Comparison of ENCODE assay signal across 14 cellular contexts in the genomic region with DNA sequence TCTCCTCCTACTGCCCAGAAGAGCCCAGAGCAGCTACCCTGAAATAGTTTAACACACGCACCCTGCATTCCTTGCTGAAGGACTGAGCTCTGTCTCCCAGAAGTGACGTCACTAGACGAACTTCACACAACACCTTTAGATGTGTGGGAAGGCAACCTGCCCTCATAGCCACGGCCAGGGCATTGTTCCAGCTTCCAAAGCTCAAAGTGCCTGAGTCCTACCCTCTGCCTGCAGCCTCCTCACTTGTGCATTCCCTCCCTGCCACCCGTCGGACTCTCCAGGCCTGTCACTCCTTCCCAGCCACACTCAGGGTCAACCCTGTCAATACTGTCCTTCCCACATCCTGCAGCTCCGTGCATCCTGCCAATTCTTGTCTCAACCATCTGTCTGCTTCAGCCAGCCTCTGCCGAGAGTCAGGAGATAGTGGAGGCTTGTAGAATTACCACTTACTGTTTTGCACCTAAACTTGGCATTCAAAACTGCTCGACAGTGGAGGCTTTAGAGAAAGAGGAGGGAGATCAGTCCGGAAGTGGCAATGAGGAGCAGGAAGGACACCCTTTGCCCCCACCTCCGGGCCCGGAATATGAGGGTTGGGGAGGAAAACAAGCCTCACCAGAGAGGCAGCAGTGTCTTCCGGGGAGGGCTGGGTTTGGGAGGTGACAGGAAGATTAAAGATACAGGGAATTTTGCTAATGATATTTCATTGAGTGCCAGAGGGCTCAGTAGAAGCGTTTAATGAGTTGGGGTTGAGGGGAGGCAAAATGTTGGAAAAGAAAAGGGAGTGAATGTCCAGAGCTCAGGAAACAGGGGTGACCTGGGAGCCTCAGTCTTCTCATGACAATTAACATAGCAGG.
A peak's percentile ranks its signal among the peaks of the same experiment; 100 is the strongest.
DNase-seq lines count a peak whose midpoint lies in the region; ATAC-seq and TF ChIP-seq lines count a peak whose summit lies in the region.
"Had no signal": no experiment of that assay in that cellular context is flagged by ENCODE, and none has a peak within 500 bp of the region (broad histone marks: within the 10 kb centered on the region; RNA-seq: fewer than 3 reads in every experiment).

No MANE protein-coding gene starts in this region.

- no peak for ATAC-seq in CD4-positive, alpha-beta T cell (ENCODE audit: poor library complexity)
- no peak for ATAC-seq in naive thymus-derived CD4-positive, alpha-beta T cell
- ATAC-seq in HG03432 (IDR thresholded peaks at IDR 0.05; ENCODE audit: unreplicated experiment): no peak
- no peak for ATAC-seq in HG03139 (IDR thresholded peaks at IDR 0.05; ENCODE audit: unreplicated experiment)

- DNase-seq in CD4-positive, alpha-beta T cell: no peak
- DNase-seq in NCI-H1694 treated with DMSO at 0.1 percent for 48 hours (lab: John Stamatoyannopoulos, UW) (peak; percentile 25), dermis blood vessel endothelial cell (peak; percentile 5), KBM-7 (no peak), UCSD-AML1 (lab: John Stamatoyannopoulos, UW; ENCODE audit: unreplicated experiment) (no peak)
- no peak for DNase-seq in naive thymus-derived CD4-positive, alpha-beta T cell
- DNase-seq: endodermal cell; HFFc6; NCI-H1930; stimulated activated CD4-positive, alpha-beta T cell treated with anti-CD3 and anti-CD28 coated beads, Interleukin-2, amount 100 ng/mL, for 48 hours had no signal

- no peaks in the 10 kb centered on the region for H3K9me3 ChIP-seq in CD4-positive, alpha-beta T cell (ENCODE audit: control insufficient read depth, low read length)
- H3K9me3 ChIP-seq in naive thymus-derived CD4-positive, alpha-beta T cell (ENCODE audit: control insufficient read depth in 2 of 3, low read length in 3 of 3): no peaks in the 10 kb centered on the region

- CTCF ChIA-PET in CD4-positive, alpha-beta T cell (lab: Charles Lee): no interaction called here
- CTCF ChIA-PET in naive thymus-derived CD4-positive, alpha-beta T cell (lab: Charles Lee): no interaction called here

- no peaks in the 10 kb centered on the region for H3K27me3 ChIP-seq in CD4-positive, alpha-beta T cell (ENCODE audit: control insufficient read depth, insufficient read depth, low read length)
- no peaks in the 10 kb centered on the region for H3K27me3 ChIP-seq in naive thymus-derived CD4-positive, alpha-beta T cell (ENCODE audit: control insufficient read depth in 2 of 2, insufficient read depth in 2 of 2, low read length in 2 of 2)

- H3K4me3 Mint-ChIP-seq in CD4-positive, alpha-beta T cell: no peak overlapping the region
- H3K4me3 Mint-ChIP-seq in naive thymus-derived CD4-positive, alpha-beta T cell: no peak overlapping the region
- H3K4me3 Mint-ChIP-seq: endodermal cell, HFFc6 had no signal

- H3K4me3 ChIP-seq in naive thymus-derived CD4-positive, alpha-beta T cell (ENCODE audit: low read length): no peak overlapping the region

- H3K27me3 Mint-ChIP-seq in CD4-positive, alpha-beta T cell: no peaks in the 10 kb centered on the region
- H3K27me3 Mint-ChIP-seq in naive thymus-derived CD4-positive, alpha-beta T cell: no peaks in the 10 kb centered on the region
- H3K27me3 Mint-ChIP-seq: progenitor cell of endocrine pancreas had no signal

- in situ Hi-C loops in KBM-7 (cut with MboI; ENCODE audit: low pct_unique_long_range_greater_than_20kb, low sequenced_read_pairs): no loop called here

- peaks cover 9 to 80% (median 22%) of the 10 kb centered on the region in 3 experiments for H3K36me3 ChIP-seq in naive thymus-derived CD4-positive, alpha-beta T cell (ENCODE audit: control insufficient read depth in 2 of 3, insufficient read depth in 3 of 3, low read length in 3 of 3)

- POLR2A ChIA-PET in CD4-positive, alpha-beta T cell (lab: Charles Lee): no interaction called here
- POLR2A ChIA-PET in naive thymus-derived CD4-positive, alpha-beta T cell (lab: Charles Lee): interaction anchor here (1.2 kb wide), 1 partner anchor 59 kb away, joined by 3 read pairs; no protein-coding TSS in a partner anchor

- H3K4me1 Mint-ChIP-seq in CD4-positive, alpha-beta T cell (ENCODE audit: low read depth): no peaks in the 10 kb centered on the region
- H3K4me1 Mint-ChIP-seq in naive thymus-derived CD4-positive, alpha-beta T cell: peaks cover 0 to 13% (median 5%) of the 10 kb centered on the region in 7 donors
- H3K4me1 Mint-ChIP-seq: endodermal cell had no signal

- H3K27ac ChIP-seq in CD4-positive, alpha-beta T cell (ENCODE audit: low read depth, low read length): no peak overlapping the region
- no peak overlapping the region for H3K27ac ChIP-seq in naive thymus-derived CD4-positive, alpha-beta T cell (ENCODE audit: low read depth, low read length)
- H3K27ac ChIP-seq: C4-2B had no signal

- H3K9me3 Mint-ChIP-seq in CD4-positive, alpha-beta T cell: no peaks in the 10 kb centered on the region
- H3K9me3 Mint-ChIP-seq in naive thymus-derived CD4-positive, alpha-beta T cell: peaks cover 0 to 4% (median 0%) of the 10 kb centered on the region in 11 donors

- peaks cover 94% of the 10 kb centered on the region for H3K36me3 Mint-ChIP-seq in CD4-positive, alpha-beta T cell (ENCODE audit: low read depth)
- peaks cover 26 to 71% (median 50%) of the 10 kb centered on the region in 5 donors for H3K36me3 Mint-ChIP-seq in naive thymus-derived CD4-positive, alpha-beta T cell

- H3K4me1 ChIP-seq in naive thymus-derived CD4-positive, alpha-beta T cell (ENCODE audit: control insufficient read depth in 2 of 2, insufficient read depth in 2 of 2, low read length in 2 of 2): no peaks in the 10 kb centered on the region

- peak overlapping the region; percentile 28 for H3K27ac Mint-ChIP-seq in CD4-positive, alpha-beta T cell
- peak overlapping the region in 8 of 9 donors; percentile 46 to 83 (median 68) for H3K27ac Mint-ChIP-seq in naive thymus-derived CD4-positive, alpha-beta T cell
- H3K27ac Mint-ChIP-seq: endodermal cell, HFFc6, progenitor cell of endocrine pancreas had no signal

- no peak for TF ChIP-seq CTCF in CD4-positive, alpha-beta T cell (IDR thresholded peaks at IDR 0.05)

- intact Hi-C loops in CD4-positive, alpha-beta T cell (cut with DNase I, micrococcal nuclease): no loop called here
- intact Hi-C loops in naive thymus-derived CD4-positive, alpha-beta T cell (cut with micrococcal nuclease): no loop called here

Comparison
In these comparisons a context has a peak if more than half of its experiments do, and no peak if none do; other contexts are left out.
1. DNase-seq: peak in NCI-H1694 treated with DMSO at 0.1 percent for 48 hours (single experiment) and dermis blood vessel endothelial cell (single experiment); none in CD4-positive, alpha-beta T cell (0 of 10), naive thymus-derived CD4-positive, alpha-beta T cell (0 of 9), KBM-7 (single experiment) and UCSD-AML1 (single experiment).